In genomic region chr20:50250748-50251382, GRCh38 we compare ENCODE assay signal across 21 cellular contexts.
DNase-seq lines count a peak whose midpoint lies in the region; ATAC-seq and TF ChIP-seq lines count a peak whose summit lies in the region.
"Had no signal": no experiment of that assay in that cellular context is flagged by ENCODE, and none has a peak within 500 bp of the region (broad histone marks: within the 10 kb centered on the region; RNA-seq: fewer than 3 reads in every experiment).

No MANE protein-coding gene starts in this region.

- H2BK120ac ChIP-seq in IMR-90 (ENCODE audit: low read depth, low read length) = peak overlapping the region; percentile 100
- H2BK120ac ChIP-seq in trophoblast cell (ENCODE audit: insufficient read depth, low read length, poor library complexity) = peak overlapping the region; percentile 23

- H3K23ac ChIP-seq in IMR-90 (ENCODE audit: low read depth, low read length) = no peak overlapping the region
- H3K23ac ChIP-seq in trophoblast cell (ENCODE audit: low read length) = no peak overlapping the region

- H4K5ac ChIP-seq in IMR-90 (ENCODE audit: low read depth, low read length) = peak overlapping the region; percentile 94; the same call in 1 of the 2 replicates

- ATAC-seq in IMR-90 (ENCODE audit: low read depth) = no peak
- peak; percentile 64 for ATAC-seq in left lobe of liver
- no peak for ATAC-seq in effector memory CD8-positive, alpha-beta T cell (replicated peaks)
- ATAC-seq: CD8-positive, alpha-beta T cell; PC-3 had no signal

- WGBS in GM23248 (ENCODE audit: low coverage in 1 of 2, low lambda C conversion rate in 2 of 2, missing lambda C conversion rate in 2 of 2), 2 experiments = 92 to 96% methylated on average over 14 to 15 of the region's 15 CpGs
- 96% methylated on average over 6 of the region's 15 CpGs; no CpG with 5 or more reads in 1 of the 2 experiments for WGBS in IMR-90 (ENCODE audit: extremely low coverage in 2 of 2, insufficient read length in 1 of 2), 2 experiments
- WGBS in trophoblast cell (ENCODE audit: extremely low coverage, insufficient coverage, insufficient read length) = no CpG with 5 or more reads among the region's 15 CpGs

- H2BK5ac ChIP-seq in IMR-90 (ENCODE audit: low read depth, low read length, poor library complexity, severe bottlenecking) (peak overlapping the region; percentile 97), trophoblast cell (ENCODE audit: low read depth, low read length, poor library complexity) (no peak overlapping the region)

- H3K27me3 ChIP-seq in GM23248 (replicated peaks; ENCODE audit: insufficient read depth) (no peaks in the 10 kb centered on the region), IMR-90 (ENCODE audit: control insufficient read depth, insufficient read depth, low read length) (no peaks in the 10 kb centered on the region), trophoblast cell (ENCODE audit: insufficient read depth, low read length) (no peaks in the 10 kb centered on the region), MM.1S (replicated peaks; ENCODE audit: insufficient read depth, low read length) (peaks cover 32% of the 10 kb centered on the region)
- H3K27me3 ChIP-seq: BLaER1 treated with 17β-estradiol and CSF1 and Interleukin-3, amounts not matched to agents 10 nM and 100 nM had no signal

- H3K79me2 ChIP-seq in GM23248 (ENCODE audit: insufficient read depth) = no peaks in the 10 kb centered on the region
- peaks cover 11% of the 10 kb centered on the region for H3K79me2 ChIP-seq in trophoblast cell (ENCODE audit: control insufficient read depth, insufficient read depth, low read length, poor library complexity)
- no peaks in the 10 kb centered on the region for H3K79me2 ChIP-seq in MM.1S (ENCODE audit: low read length)

- no peaks in the 10 kb centered on the region for H3K9me3 ChIP-seq in GM23248 (ENCODE audit: low read depth)
- H3K9me3 ChIP-seq in IMR-90 (ENCODE audit: control insufficient read depth, insufficient read depth, low read length) = no peaks in the 10 kb centered on the region
- H3K9me3 ChIP-seq in trophoblast cell (ENCODE audit: insufficient read depth, low read depth, low read length) = no peaks in the 10 kb centered on the region
- H3K9me3 ChIP-seq in MM.1S (replicated peaks; ENCODE audit: insufficient read depth, low read length) = no peaks in the 10 kb centered on the region
- H3K9me3 ChIP-seq: BLaER1 treated with 17β-estradiol and CSF1 and Interleukin-3, amounts not matched to agents 10 nM and 100 nM; SK-N-SH had no signal

- no peak overlapping the region for H3K4me2 ChIP-seq in GM23248 (ENCODE audit: unreplicated experiment)
- H3K4me2 ChIP-seq in IMR-90 (ENCODE audit: low read depth, low read length) = no peak overlapping the region
- H3K4me2 ChIP-seq in trophoblast cell (ENCODE audit: low read length) = no peak overlapping the region
- H3K4me2 ChIP-seq in MM.1S (ENCODE audit: low read depth, low read length) = no peak overlapping the region

- TF ChIP-seq RAD21 in IMR-90 (IDR thresholded peaks at IDR 0.05; ENCODE audit: low read length) = no peak

- H2BK12ac ChIP-seq in trophoblast cell (ENCODE audit: low read length) = peak overlapping the region; percentile 0

- in situ Hi-C loops in GM23248 (cut with MboI) (no loop called here), IMR-90 (cut with MboI; ENCODE audit: low sequenced_read_pairs) (no loop called here)

- H3K36me3 ChIP-seq in GM23248 (ENCODE audit: low read depth) (no peaks in the 10 kb centered on the region), IMR-90 (ENCODE audit: control insufficient read depth, insufficient read depth, low read length) (no peaks in the 10 kb centered on the region), trophoblast cell (ENCODE audit: control insufficient read depth in 1 of 2, insufficient read depth in 2 of 2, low read length in 2 of 2) (no peaks in the 10 kb centered on the region), MM.1S (replicated peaks; ENCODE audit: insufficient read depth, low read length) (no peaks in the 10 kb centered on the region)
- H3K36me3 ChIP-seq: BLaER1 treated with 17β-estradiol and CSF1 and Interleukin-3, amounts not matched to agents 10 nM and 100 nM had no signal

- H3K4ac ChIP-seq in IMR-90 (ENCODE audit: low read depth, low read length) (peak overlapping the region; percentile 99), trophoblast cell (ENCODE audit: low read depth, low read length) (no peak overlapping the region)

- peak overlapping the region; percentile 99 for H2AK5ac ChIP-seq in IMR-90 (ENCODE audit: low read depth, low read length)
- peak overlapping the region; percentile 1 for H2AK5ac ChIP-seq in trophoblast cell (ENCODE audit: low read length)

- no peak for TF ChIP-seq CTCF in IMR-90 (conservative IDR thresholded peaks at IDR 0.05; ENCODE audit: low read depth, low read length)
- TF ChIP-seq CTCF in MM.1S (IDR thresholded peaks at IDR 0.05; ENCODE audit: low read length) = no peak

- H4K20me1 ChIP-seq in GM23248 (ENCODE audit: insufficient read depth) (no peaks in the 10 kb centered on the region), IMR-90 (ENCODE audit: insufficient read depth, low read length) (no peaks in the 10 kb centered on the region), MM.1S (ENCODE audit: insufficient read depth, low read length) (no peaks in the 10 kb centered on the region)
- H4K20me1 ChIP-seq: BLaER1 treated with 17β-estradiol and CSF1 and Interleukin-3, amounts not matched to agents 10 nM and 100 nM had no signal

- H3K36me3 Mint-ChIP-seq in effector memory CD8-positive, alpha-beta T cell (ENCODE audit: insufficient read depth) = no peaks in the 10 kb centered on the region
- H3K36me3 Mint-ChIP-seq: CD8-positive, alpha-beta T cell had no signal

- H2BK20ac ChIP-seq in IMR-90 (ENCODE audit: low read depth, low read length) = peak overlapping the region; percentile 98

- H3K14ac ChIP-seq in IMR-90 (replicated peaks; ENCODE audit: low read depth, low read length) = peak overlapping the region; percentile 92
- H3K14ac ChIP-seq in trophoblast cell (ENCODE audit: low read length) = no peak overlapping the region

- H4K8ac ChIP-seq in IMR-90 (ENCODE audit: low read depth in 2 of 2, low read length in 2 of 2) (peak overlapping the region in 1 of 2 experiments; percentile 95; a peak in 3 of 4 replicates), trophoblast cell (ENCODE audit: low read depth, low read length) (no peak overlapping the region)

- H3K79me1 ChIP-seq in IMR-90 (ENCODE audit: low read depth in 1 of 2, low read length in 2 of 2) (peaks cover 0 to 8% of the 10 kb centered on the region in 2 experiments; a peak in 1 of 4 replicates), trophoblast cell (ENCODE audit: low read length) (peaks cover 44% of the 10 kb centered on the region)

- dilution Hi-C loops in IMR-90 (cut with HindIII; ENCODE audit: low sequenced_read_pairs, unreplicated experiment) = no loop called here

- H3K9ac ChIP-seq in GM23248 (no peak overlapping the region; the same call in 1 of the 2 replicates), IMR-90 (ENCODE audit: low read depth, low read length) (no peak overlapping the region), trophoblast cell (ENCODE audit: low read length) (no peak overlapping the region), MM.1S (ENCODE audit: low read length) (no peak overlapping the region)
- H3K9ac ChIP-seq: SK-N-SH had no signal

- H3K9me1 ChIP-seq in IMR-90 (ENCODE audit: insufficient read depth, low read length) = peaks cover 33% of the 10 kb centered on the region

- peak overlapping the region; percentile 95 for H2AK9ac ChIP-seq in IMR-90 (replicated peaks; ENCODE audit: low read depth, low read length, poor library complexity)

- H2BK15ac ChIP-seq in IMR-90 (ENCODE audit: low read depth, low read length) = peak overlapping the region; percentile 94; the same call in 2 of the 3 replicates

- H3K27me3 Mint-ChIP-seq in effector memory CD8-positive, alpha-beta T cell = peaks cover 5 to 37% of the 10 kb centered on the region in 2 donors

- no peaks in the 10 kb centered on the region for H3K9me3 Mint-ChIP-seq in effector memory CD8-positive, alpha-beta T cell
- H3K9me3 Mint-ChIP-seq: CD8-positive, alpha-beta T cell had no signal

- no peak overlapping the region for H3K56ac ChIP-seq in IMR-90 (ENCODE audit: extremely low read depth, insufficient read depth, low read length)

- H2AFZ ChIP-seq in GM23248 (no peak overlapping the region), IMR-90 (replicated peaks; ENCODE audit: low read length, poor library complexity) (peak overlapping the region; percentile 69), trophoblast cell (ENCODE audit: insufficient read depth, low read length, poor library complexity) (no peak overlapping the region), MM.1S (ENCODE audit: low read length) (no peak overlapping the region)

- POLR2A ChIA-PET in IMR-90 (lab: Charles Lee; ENCODE audit: unreplicated experiment) = no interaction called here

- H3K4me3 Mint-ChIP-seq in effector memory CD8-positive, alpha-beta T cell = no peak overlapping the region
- H3K4me3 Mint-ChIP-seq: CD8-positive, alpha-beta T cell had no signal

- DNase-seq in GM23248 (no peak), IMR-90 (no peak), left lobe of liver (ENCODE audit: low spot score) (peak; percentile 77), trophoblast cell (no peak), MM.1S (no peak), DMS153 (lab: John Stamatoyannopoulos, UW) (no peak)
- no peak for DNase-seq in effector memory CD8-positive, alpha-beta T cell
- DNase-seq: CD8-positive, alpha-beta T cell; GOT3; HCEC 1CT; Kasumi-1; NCI-H1048; NCI-H1417 treated with DMSO at 0.1 percent for 48 hours; NCI-H187; NCI-H446; NCI-H526; PC-3; RPMI8226; SHP77 treated with DMSO at 0.1 percent for 48 hours; SK-N-SH had no signal

- CTCF ChIA-PET in IMR-90 (lab: Yijun Ruan, JAX) = no interaction called here

- intact Hi-C loops in IMR-90 (cut with micrococcal nuclease) = loop anchor here (5.0 kb wide), 1 partner anchor 59 kb away; the partner anchor contains the start of gene CEBPB

- H4K12ac ChIP-seq in trophoblast cell (ENCODE audit: low read depth, low read length) = no peak overlapping the region

- H3K4me3 ChIP-seq in GM23248 = no peak overlapping the region
- H3K4me3 ChIP-seq in IMR-90 (ENCODE audit: insufficient read depth, low read depth, low read length) = no peak overlapping the region
- no peak overlapping the region for H3K4me3 ChIP-seq in trophoblast cell (ENCODE audit: low read depth, low read length)
- no peak overlapping the region for H3K4me3 ChIP-seq in MM.1S (ENCODE audit: low read length)
- H3K4me3 ChIP-seq: BLaER1 treated with 17β-estradiol and CSF1 and Interleukin-3, amounts not matched to agents 10 nM and 100 nM had no signal

- H4K91ac ChIP-seq in IMR-90 (ENCODE audit: insufficient read depth, low read depth, low read length) (peak overlapping the region; percentile 99), trophoblast cell (ENCODE audit: low read depth, low read length) (peak overlapping the region; percentile 8)

- H3K18ac ChIP-seq in IMR-90 (ENCODE audit: low read depth, low read length) (peak overlapping the region; percentile 84), trophoblast cell (ENCODE audit: low read length) (no peak overlapping the region)

- peaks cover 8% of the 10 kb centered on the region for H3F3A ChIP-seq in GM23248 (ENCODE audit: insufficient read depth)
- H3F3A ChIP-seq in MM.1S (ENCODE audit: insufficient read depth, low read length) = no peaks in the 10 kb centered on the region

- H3K4me1 ChIP-seq in GM23248 (ENCODE audit: insufficient read depth) (peaks cover 33% of the 10 kb centered on the region), IMR-90 (ENCODE audit: control insufficient read depth, insufficient read depth, low read length) (peaks cover 17% of the 10 kb centered on the region), trophoblast cell (ENCODE audit: control insufficient read depth in 1 of 2, insufficient read depth in 2 of 2, low read length in 2 of 2) (peaks cover 33 to 38% of the 10 kb centered on the region in 2 experiments), MM.1S (ENCODE audit: low read length) (no peaks in the 10 kb centered on the region)

- no peak overlapping the region for H3K27ac Mint-ChIP-seq in effector memory CD8-positive, alpha-beta T cell
- H3K27ac Mint-ChIP-seq: CD8-positive, alpha-beta T cell had no signal

- H3K27ac ChIP-seq in GM23248 (peak overlapping the region; percentile 90), IMR-90 (ENCODE audit: insufficient read depth, low read length) (peak overlapping the region; percentile 85; the same call in 1 of the 2 replicates), trophoblast cell (ENCODE audit: low read depth, low read length) (no peak overlapping the region), MM.1S (ENCODE audit: low read length) (no peak overlapping the region)

- no peak for TF ChIP-seq POLR2A in IMR-90 (IDR thresholded peaks at IDR 0.05; ENCODE audit: low read depth, low read length)

- H3K9me2 ChIP-seq in GM23248 (ENCODE audit: insufficient read depth) = no peaks in the 10 kb centered on the region
- no peaks in the 10 kb centered on the region for H3K9me2 ChIP-seq in MM.1S (replicated peaks; ENCODE audit: insufficient read depth, low read length)
- H3K9me2 ChIP-seq: SK-N-SH had no signal

- H3K4me1 Mint-ChIP-seq in effector memory CD8-positive, alpha-beta T cell (ENCODE audit: low read depth in 2 of 2) = no peaks in the 10 kb centered on the region

- no TSS peak for BruUV-seq in IMR-90 (replicated peaks; lab: Mats Ljungman, UMichigan)

Comparison
In these comparisons a context has a peak if more than half of its experiments do, and no peak if none do; other contexts are left out.
1. H3K27ac ChIP-seq: peak in GM23248 (single experiment) and IMR-90 (single experiment); none in trophoblast cell (single experiment) and MM.1S (single experiment).